In the genomic region with DNA sequence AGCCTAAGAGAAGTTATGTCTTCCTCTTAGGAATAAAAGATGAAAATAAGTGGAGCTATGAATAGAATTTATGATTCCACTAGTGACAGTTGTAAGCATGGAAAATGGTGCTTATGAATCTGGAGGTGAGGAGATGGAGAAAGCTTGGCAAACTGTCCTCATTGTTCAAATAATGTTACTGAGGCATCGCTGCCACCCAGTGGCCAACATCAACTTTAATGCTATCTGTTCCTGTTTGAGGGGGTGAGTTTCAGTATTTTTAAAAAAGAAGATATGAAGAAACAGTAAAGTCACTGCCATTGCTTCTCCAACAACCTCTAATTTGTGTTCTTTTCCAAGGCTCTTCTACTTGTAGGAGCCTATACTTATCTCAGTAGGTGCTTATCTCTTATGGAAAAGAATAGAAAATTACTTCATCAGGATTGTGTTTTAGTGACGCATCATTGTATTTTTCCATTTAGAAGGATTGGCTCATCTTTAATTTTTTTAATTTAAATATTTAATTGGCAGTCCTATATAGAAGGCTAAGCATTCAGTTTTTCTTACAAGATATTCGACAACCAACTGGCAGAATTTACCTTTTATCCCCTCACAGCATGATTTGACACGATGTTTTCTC, we compare ENCODE assay signal across 8 cellular contexts.
DNase-seq lines count a peak whose midpoint lies in the region; ATAC-seq and TF ChIP-seq lines count a peak whose summit lies in the region.

No MANE protein-coding gene starts in this region.

- ATAC-seq in HG02884 (IDR thresholded peaks at IDR 0.05; ENCODE audit: unreplicated experiment) = no peak

- DNase-seq in DMS153 treated with DMSO at 0.1 percent for 48 hours (lab: John Stamatoyannopoulos, UW; ENCODE audit: unreplicated experiment) = peak; percentile 12
- peak; percentile 50 for DNase-seq in GM20000 (ENCODE audit: low spot score)
- peak; percentile 57 for DNase-seq in RPMI8226
- peak; percentile 40 to 74 for DNase-seq in T47D (ENCODE audit: low read depth in 1 of 2, low spot score in 1 of 2)
- peak; percentile 66 for DNase-seq in kidney glomerular epithelial cell (lab: John Stamatoyannopoulos, UW)
- peak; percentile 48 for DNase-seq in stromal cell of bone marrow (ENCODE audit: low read depth)

- TF ChIP-seq CTCF in GM20000 (IDR thresholded peaks at IDR 0.05; ENCODE audit: extremely low read depth, missing control alignments) = peak; percentile 24

- TF ChIP-seq RAD21 in Ishikawa (IDR thresholded peaks at IDR 0.05; ENCODE audit: low read depth) = peak; percentile 64

- no peak for TF ChIP-seq EP300 in Ishikawa (IDR thresholded peaks at IDR 0.05; ENCODE audit: borderline replicate concordance)

- in situ Hi-C loops in T47D (cut with HindIII; ENCODE audit: low pct_unique_long_range_greater_than_20kb, low sequenced_read_pairs) = no loop called here

TF ChIP-seq in Ishikawa, 13 proteins besides CTCF, POLR2A, EP300 and RAD21:
- TF ChIP-seq ZBTB7A (IDR thresholded peaks at IDR 0.05; ENCODE audit: low read depth) (no peak), NFIC (IDR thresholded peaks at IDR 0.05) (no peak), TCF12 (IDR thresholded peaks at IDR 0.05; ENCODE audit: low read depth) (no peak), TAF1 (IDR thresholded peaks at IDR 0.05; ENCODE audit: low read depth) (no peak), EGR1 (IDR thresholded peaks at IDR 0.05) (no peak), CEBPB (IDR thresholded peaks at IDR 0.05) (no peak), TEAD4 (IDR thresholded peaks at IDR 0.05) (no peak)
- TF ChIP-seq, protein P1, sequence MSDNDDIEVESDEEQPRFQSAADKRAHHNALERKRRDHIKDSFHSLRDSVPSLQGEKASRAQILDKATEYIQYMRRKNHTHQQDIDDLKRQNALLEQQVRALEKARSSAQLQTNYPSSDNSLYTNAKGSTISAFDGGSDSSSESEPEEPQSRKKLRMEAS (IDR thresholded peaks at IDR 0.05) = no peak

Comparison
In these comparisons a context has a peak if more than half of its experiments do, and no peak if none do; other contexts are left out.
1. DNase-seq: peak in every context shown above with its lines; median percentile 66 in kidney glomerular epithelial cell; 57 in RPMI8226; 57 in T47D; 50 in GM20000; 48 in stromal cell of bone marrow; 12 in DMS153 treated with DMSO at 0.1 percent for 48 hours.